Comparison of ENCODE assay signal across 1 cellular context in the genomic region with DNA sequence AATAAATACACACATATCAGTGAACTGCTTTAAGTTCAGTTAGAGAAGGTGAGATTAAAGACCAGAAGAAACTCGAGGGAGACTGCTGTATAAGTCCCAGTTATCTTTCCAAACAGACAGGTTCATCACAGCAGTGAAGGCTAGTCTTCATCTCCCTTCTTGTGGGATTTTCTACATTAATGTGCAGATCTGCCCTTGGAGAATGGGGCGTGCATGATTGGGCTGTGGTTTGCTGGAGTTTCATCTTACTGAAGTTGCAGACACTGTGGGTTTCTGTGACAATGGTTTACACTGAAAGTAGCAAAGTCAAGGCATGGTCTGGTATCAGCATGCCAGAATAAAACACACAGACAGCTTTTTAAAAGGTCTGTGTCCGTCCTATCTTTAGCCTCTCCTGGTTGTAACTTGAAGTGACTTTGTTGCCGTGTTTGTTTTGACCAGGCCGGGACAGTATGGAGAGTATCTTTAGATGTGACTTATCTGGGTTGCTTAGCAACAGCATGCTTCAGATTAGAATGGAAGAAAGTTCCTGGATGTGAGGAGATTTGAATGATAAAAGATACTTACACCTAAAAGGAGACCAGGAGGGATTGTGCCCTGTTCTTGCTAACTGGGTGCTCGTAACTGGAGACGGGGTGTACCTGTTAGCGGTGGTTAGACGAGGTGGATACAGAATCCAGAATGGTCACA.
TF ChIP-seq lines count a peak whose summit lies in the region.

No MANE protein-coding gene starts in this region.

TF ChIP-seq in HepG2, 621 proteins besides CTCF, POLR2A, EP300 and RAD21 (continues in another document):
- TF ChIP-seq PHF5A (CRISPR knock-in tag; IDR thresholded peaks at IDR 0.05; ENCODE audit: low read depth, unreplicated experiment) (no peak), RFX1 (IDR thresholded peaks at IDR 0.05) (peak; percentile 39; the same call in 1 of the 2 replicates), TEAD2 (CRISPR knock-in tag; IDR thresholded peaks at IDR 0.05) (no peak), ZBTB7A (CRISPR knock-in tag; IDR thresholded peaks at IDR 0.05) (no peak), PHF20 (CRISPR knock-in tag; IDR thresholded peaks at IDR 0.05) (no peak), SMAD1 (CRISPR knock-in tag; IDR thresholded peaks at IDR 0.05; ENCODE audit: borderline replicate concordance, low read depth) (no peak), NR2C2 (CRISPR knock-in tag; IDR thresholded peaks at IDR 0.05; ENCODE audit: borderline replicate concordance) (no peak), ZNF766 (CRISPR knock-in tag; IDR thresholded peaks at IDR 0.05; ENCODE audit: borderline replicate concordance) (no peak), TBX2 (CRISPR knock-in tag; IDR thresholded peaks at IDR 0.05; ENCODE audit: borderline replicate concordance) (no peak), RBM39 (IDR thresholded peaks at IDR 0.05; ENCODE audit: low read depth, low read length, poor library complexity, severe bottlenecking) (no peak), NCOA2 (CRISPR knock-in tag; IDR thresholded peaks at IDR 0.05) (no peak), ZNF121 (CRISPR knock-in tag; IDR thresholded peaks at IDR 0.05) (no peak), RARA (CRISPR knock-in tag; IDR thresholded peaks at IDR 0.05) (no peak), GATAD1 (CRISPR knock-in tag; IDR thresholded peaks at IDR 0.05) (no peak), KDM5A (IDR thresholded peaks at IDR 0.05; ENCODE audit: borderline replicate concordance, low read length) (0 out of 2 replicates have a peak, but pooled peaks have one; percentile 30), GATA4 (IDR thresholded peaks at IDR 0.05; ENCODE audit: borderline replicate concordance, low read depth) (0 out of 2 replicates have a peak, but pooled peaks have one; percentile 3), FOXK1 (CRISPR knock-in tag; IDR thresholded peaks at IDR 0.05; ENCODE audit: borderline replicate concordance, low read depth) (no peak), ZNF124 (CRISPR knock-in tag; IDR thresholded peaks at IDR 0.05) (peak; percentile 7; the same call in 1 of the 2 replicates), CHD4 (IDR thresholded peaks at IDR 0.05; ENCODE audit: borderline replicate concordance, low read length) (peak; percentile 45; the same call in 1 of the 2 replicates), KMT2A (CRISPR knock-in tag; IDR thresholded peaks at IDR 0.05) (no peak), ZNF558 (CRISPR knock-in tag; IDR thresholded peaks at IDR 0.05; ENCODE audit: borderline replicate concordance) (no peak), GABPB1 (CRISPR knock-in tag; IDR thresholded peaks at IDR 0.05) (no peak), LCORL (IDR thresholded peaks at IDR 0.05) (no peak), LCORL (CRISPR knock-in tag; IDR thresholded peaks at IDR 0.05) (0 out of 2 replicates have a peak, but pooled peaks have one; percentile 1), ZFY (CRISPR knock-in tag; IDR thresholded peaks at IDR 0.05) (no peak), NFYC (CRISPR knock-in tag; IDR thresholded peaks at IDR 0.05) (no peak), MAFG (CRISPR knock-in tag; IDR thresholded peaks at IDR 0.05) (no peak), ZNF562 (CRISPR knock-in tag; IDR thresholded peaks at IDR 0.05; ENCODE audit: borderline replicate concordance) (no peak), ZNF230 (CRISPR knock-in tag; IDR thresholded peaks at IDR 0.05) (no peak), ZNF749 (CRISPR knock-in tag; IDR thresholded peaks at IDR 0.05; ENCODE audit: borderline replicate concordance) (0 out of 2 replicates have a peak, but pooled peaks have one; percentile 40), TOPORS (CRISPR knock-in tag; IDR thresholded peaks at IDR 0.05) (0 out of 2 replicates have a peak, but pooled peaks have one; percentile 16), RELA (CRISPR knock-in tag; IDR thresholded peaks at IDR 0.05) (no peak)
- TF ChIP-seq, protein P1, sequence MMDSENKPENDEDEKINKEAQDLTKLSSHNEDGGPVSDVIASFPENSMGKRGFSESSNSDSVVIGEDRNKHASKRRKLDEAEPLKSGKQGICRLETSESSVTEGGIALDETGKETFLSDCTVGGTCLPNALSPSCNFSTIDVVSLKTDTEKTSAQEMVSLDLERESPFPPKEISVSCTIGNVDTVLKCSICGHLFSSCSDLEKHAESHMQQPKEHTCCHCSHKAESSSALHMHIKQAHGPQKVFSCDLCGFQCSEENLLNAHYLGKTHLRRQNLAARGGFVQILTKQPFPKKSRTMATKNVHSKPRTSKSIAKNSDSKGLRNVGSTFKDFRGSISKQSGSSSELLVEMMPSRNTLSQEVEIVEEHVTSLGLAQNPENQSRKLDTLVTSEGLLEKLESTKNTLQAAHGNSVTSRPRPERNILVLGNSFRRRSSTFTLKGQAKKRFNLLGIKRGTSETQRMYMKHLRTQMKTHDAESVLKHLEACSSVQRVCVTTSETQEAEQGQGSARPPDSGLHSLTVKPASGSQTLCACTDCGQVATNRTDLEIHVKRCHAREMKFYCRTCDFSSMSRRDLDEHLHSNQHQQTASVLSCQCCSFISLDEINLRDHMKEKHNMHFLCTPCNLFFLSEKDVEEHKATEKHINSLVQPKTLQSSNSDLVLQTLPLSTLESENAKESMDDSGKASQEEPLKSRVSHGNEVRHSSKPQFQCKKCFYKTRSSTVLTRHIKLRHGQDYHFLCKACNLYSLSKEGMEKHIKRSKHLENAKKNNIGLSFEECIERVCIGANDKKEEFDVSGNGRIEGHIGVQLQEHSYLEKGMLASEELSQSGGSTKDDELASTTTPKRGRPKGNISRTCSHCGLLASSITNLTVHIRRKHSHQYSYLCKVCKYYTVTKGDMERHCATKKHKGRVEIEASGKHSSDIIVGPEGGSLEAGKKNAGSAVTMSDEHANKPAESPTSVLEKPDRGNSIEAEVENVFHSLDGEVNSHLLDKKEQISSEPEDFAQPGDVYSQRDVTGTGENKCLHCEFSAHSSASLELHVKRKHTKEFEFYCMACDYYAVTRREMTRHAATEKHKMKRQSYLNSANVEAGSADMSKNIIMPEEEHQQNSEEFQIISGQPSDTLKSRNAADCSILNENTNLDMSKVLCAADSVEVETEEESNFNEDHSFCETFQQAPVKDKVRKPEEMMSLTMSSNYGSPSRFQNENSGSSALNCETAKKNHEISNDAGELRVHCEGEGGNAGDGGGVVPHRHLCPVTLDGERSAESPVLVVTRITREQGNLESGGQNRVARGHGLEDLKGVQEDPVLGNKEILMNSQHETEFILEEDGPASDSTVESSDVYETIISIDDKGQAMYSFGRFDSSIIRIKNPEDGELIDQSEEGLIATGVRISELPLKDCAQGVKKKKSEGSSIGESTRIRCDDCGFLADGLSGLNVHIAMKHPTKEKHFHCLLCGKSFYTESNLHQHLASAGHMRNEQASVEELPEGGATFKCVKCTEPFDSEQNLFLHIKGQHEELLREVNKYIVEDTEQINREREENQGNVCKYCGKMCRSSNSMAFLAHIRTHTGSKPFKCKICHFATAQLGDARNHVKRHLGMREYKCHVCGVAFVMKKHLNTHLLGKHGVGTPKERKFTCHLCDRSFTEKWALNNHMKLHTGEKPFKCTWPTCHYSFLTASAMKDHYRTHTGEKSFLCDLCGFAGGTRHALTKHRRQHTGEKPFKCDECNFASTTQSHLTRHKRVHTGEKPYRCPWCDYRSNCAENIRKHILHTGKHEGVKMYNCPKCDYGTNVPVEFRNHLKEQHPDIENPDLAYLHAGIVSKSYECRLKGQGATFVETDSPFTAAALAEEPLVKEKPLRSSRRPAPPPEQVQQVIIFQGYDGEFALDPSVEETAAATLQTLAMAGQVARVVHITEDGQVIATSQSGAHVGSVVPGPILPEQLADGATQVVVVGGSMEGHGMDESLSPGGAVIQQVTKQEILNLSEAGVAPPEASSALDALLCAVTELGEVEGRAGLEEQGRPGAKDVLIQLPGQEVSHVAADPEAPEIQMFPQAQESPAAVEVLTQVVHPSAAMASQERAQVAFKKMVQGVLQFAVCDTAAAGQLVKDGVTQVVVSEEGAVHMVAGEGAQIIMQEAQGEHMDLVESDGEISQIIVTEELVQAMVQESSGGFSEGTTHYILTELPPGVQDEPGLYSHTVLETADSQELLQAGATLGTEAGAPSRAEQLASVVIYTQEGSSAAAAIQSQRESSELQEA (CRISPR knock-in tag; IDR thresholded peaks at IDR 0.05; ENCODE audit: not compliant biosample characterization), result no peak
- TF ChIP-seq, protein P2, sequence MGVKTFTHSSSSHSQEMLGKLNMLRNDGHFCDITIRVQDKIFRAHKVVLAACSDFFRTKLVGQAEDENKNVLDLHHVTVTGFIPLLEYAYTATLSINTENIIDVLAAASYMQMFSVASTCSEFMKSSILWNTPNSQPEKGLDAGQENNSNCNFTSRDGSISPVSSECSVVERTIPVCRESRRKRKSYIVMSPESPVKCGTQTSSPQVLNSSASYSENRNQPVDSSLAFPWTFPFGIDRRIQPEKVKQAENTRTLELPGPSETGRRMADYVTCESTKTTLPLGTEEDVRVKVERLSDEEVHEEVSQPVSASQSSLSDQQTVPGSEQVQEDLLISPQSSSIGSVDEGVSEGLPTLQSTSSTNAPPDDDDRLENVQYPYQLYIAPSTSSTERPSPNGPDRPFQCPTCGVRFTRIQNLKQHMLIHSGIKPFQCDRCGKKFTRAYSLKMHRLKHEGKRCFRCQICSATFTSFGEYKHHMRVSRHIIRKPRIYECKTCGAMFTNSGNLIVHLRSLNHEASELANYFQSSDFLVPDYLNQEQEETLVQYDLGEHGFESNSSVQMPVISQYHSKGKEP (CRISPR knock-in tag; IDR thresholded peaks at IDR 0.05), result no peak
- TF ChIP-seq, protein P3, sequence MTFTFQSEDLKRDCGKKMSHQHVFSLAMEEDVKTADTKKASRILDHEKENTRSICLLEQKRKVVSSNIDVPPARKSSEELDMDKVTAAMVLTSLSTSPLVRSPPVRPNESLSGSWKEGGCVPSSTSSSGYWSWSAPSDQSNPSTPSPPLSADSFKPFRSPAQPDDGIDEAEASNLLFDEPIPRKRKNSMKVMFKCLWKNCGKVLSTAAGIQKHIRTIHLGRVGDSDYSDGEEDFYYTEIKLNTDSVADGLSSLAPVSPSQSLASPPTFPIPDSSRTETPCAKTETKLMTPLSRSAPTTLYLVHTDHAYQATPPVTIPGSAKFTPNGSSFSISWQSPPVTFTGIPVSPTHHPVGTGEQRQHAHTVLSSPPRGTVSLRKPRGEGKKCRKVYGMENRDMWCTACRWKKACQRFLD (CRISPR knock-in tag; IDR thresholded peaks at IDR 0.05; ENCODE audit: borderline replicate concordance), result no peak
- TF ChIP-seq, protein P4, sequence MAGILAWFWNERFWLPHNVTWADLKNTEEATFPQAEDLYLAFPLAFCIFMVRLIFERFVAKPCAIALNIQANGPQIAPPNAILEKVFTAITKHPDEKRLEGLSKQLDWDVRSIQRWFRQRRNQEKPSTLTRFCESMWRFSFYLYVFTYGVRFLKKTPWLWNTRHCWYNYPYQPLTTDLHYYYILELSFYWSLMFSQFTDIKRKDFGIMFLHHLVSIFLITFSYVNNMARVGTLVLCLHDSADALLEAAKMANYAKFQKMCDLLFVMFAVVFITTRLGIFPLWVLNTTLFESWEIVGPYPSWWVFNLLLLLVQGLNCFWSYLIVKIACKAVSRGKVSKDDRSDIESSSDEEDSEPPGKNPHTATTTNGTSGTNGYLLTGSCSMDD (CRISPR knock-in tag; IDR thresholded peaks at IDR 0.05), result no peak
- TF ChIP-seq, protein P5, sequence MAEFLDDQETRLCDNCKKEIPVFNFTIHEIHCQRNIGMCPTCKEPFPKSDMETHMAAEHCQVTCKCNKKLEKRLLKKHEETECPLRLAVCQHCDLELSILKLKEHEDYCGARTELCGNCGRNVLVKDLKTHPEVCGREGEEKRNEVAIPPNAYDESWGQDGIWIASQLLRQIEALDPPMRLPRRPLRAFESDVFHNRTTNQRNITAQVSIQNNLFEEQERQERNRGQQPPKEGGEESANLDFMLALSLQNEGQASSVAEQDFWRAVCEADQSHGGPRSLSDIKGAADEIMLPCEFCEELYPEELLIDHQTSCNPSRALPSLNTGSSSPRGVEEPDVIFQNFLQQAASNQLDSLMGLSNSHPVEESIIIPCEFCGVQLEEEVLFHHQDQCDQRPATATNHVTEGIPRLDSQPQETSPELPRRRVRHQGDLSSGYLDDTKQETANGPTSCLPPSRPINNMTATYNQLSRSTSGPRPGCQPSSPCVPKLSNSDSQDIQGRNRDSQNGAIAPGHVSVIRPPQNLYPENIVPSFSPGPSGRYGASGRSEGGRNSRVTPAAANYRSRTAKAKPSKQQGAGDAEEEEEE (CRISPR knock-in tag; IDR thresholded peaks at IDR 0.05; ENCODE audit: borderline replicate concordance), result no peak
- TF ChIP-seq, protein P6, sequence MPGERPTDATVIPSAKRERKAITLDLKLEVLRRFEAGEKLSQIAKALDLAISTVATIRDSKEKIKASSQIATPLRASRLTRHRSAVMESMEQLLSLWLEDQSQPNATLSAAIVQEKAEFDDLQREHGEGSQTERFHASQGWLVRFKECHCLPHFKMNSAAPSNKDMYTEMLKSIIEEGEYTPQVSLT (CRISPR knock-in tag; IDR thresholded peaks at IDR 0.05; ENCODE audit: borderline replicate concordance, low read depth), result no peak
- TF ChIP-seq, protein P7, sequence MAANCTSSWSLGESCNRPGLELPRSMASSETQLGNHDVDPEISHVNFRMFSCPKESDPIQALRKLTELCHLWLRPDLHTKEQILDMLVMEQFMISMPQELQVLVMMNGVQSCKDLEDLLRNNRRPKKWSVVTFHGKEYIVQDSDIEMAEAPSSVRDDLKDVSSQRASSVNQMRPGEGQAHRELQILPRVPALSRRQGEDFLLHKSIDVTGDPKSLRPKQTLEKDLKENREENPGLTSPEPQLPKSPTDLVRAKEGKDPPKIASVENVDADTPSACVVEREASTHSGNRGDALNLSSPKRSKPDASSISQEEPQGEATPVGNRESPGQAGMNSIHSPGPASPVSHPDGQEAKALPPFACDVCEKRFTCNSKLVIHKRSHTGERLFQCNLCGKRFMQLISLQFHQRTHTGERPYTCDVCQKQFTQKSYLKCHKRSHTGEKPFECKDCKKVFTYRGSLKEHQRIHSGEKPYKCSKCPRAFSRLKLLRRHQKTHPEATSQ (CRISPR knock-in tag; IDR thresholded peaks at IDR 0.05; ENCODE audit: borderline replicate concordance), result 0 out of 2 replicates have a peak, but pooled peaks have one; percentile 28
- TF ChIP-seq, protein P8, sequence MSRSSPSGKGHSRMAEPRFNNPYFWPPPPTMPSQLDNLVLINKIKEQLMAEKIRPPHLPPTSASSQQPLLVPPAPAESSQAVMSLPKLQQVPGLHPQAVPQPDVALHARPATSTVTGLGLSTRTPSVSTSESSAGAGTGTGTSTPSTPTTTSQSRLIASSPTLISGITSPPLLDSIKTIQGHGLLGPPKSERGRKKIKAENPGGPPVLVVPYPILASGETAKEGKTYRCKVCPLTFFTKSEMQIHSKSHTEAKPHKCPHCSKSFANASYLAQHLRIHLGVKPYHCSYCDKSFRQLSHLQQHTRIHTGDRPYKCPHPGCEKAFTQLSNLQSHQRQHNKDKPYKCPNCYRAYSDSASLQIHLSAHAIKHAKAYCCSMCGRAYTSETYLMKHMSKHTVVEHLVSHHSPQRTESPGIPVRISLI (CRISPR knock-in tag; IDR thresholded peaks at IDR 0.05; ENCODE audit: borderline replicate concordance), result no peak
- TF ChIP-seq, protein P9, sequence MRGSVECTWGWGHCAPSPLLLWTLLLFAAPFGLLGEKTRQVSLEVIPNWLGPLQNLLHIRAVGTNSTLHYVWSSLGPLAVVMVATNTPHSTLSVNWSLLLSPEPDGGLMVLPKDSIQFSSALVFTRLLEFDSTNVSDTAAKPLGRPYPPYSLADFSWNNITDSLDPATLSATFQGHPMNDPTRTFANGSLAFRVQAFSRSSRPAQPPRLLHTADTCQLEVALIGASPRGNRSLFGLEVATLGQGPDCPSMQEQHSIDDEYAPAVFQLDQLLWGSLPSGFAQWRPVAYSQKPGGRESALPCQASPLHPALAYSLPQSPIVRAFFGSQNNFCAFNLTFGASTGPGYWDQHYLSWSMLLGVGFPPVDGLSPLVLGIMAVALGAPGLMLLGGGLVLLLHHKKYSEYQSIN (CRISPR knock-in tag; IDR thresholded peaks at IDR 0.05; ENCODE audit: borderline replicate concordance), result no peak
